In genomic region chr10:97497572-97498075, GRCh38 we compare ENCODE assay signal across 8 cellular contexts. TPM values are rescaled to one million over a fixed set of nuclear protein-coding genes. Genes with fewer than 3 reads are reported as not detected.
DNase-seq lines count a peak whose midpoint lies in the region; ATAC-seq, FAIRE-seq and TF ChIP-seq lines count a peak whose summit lies in the region.

No MANE protein-coding gene starts in this region.

- H3K36me3 ChIP-seq in mammary epithelial cell (ENCODE audit: insufficient read depth, low read length) (no peaks in the 10 kb centered on the region), small intestine (ENCODE audit: control insufficient read depth in 2 of 2, insufficient read depth in 2 of 2, low read length in 2 of 2) (peaks cover 0 to 1% of the 10 kb centered on the region in 2 donors)

- H3K27ac ChIP-seq in mammary epithelial cell (ENCODE audit: insufficient read depth, low read depth, low read length): peak overlapping the region; percentile 94
- peak overlapping the region; percentile 71 to 95 for H3K27ac ChIP-seq in small intestine (ENCODE audit: low read depth in 1 of 2, low read length in 1 of 2)

- TF ChIP-seq CTCF in WI38 (IDR thresholded peaks at IDR 0.05; ENCODE audit: low read depth, low read length) (no peak), mammary epithelial cell (conservative IDR thresholded peaks at IDR 0.05 in 1 of 2, IDR thresholded peaks at IDR 0.05 in 1 of 2; ENCODE audit: extremely low read depth in 1 of 2, insufficient read depth in 1 of 2, low read depth in 1 of 2, low read length in 2 of 2) (no peak)

- H3K9me3 ChIP-seq in mammary epithelial cell (replicated peaks; ENCODE audit: insufficient read depth, low read length) (no peaks in the 10 kb centered on the region), small intestine (ENCODE audit: control insufficient read depth, low read depth) (no peaks in the 10 kb centered on the region)

- H3K27me3 ChIP-seq in mammary epithelial cell (ENCODE audit: insufficient read depth, low read length): no peaks in the 10 kb centered on the region
- H3K27me3 ChIP-seq in small intestine (ENCODE audit: control insufficient read depth in 2 of 2, insufficient read depth in 2 of 2, low read length in 2 of 2): no peaks in the 10 kb centered on the region

- BruUV-seq in mammary epithelial cell (replicated peaks; lab: Mats Ljungman, UMichigan): TSS peak; percentile 25

- H3K79me2 ChIP-seq in mammary epithelial cell (ENCODE audit: insufficient read depth, low read length): peaks cover 95% of the 10 kb centered on the region

- intact Hi-C loops in mammary epithelial cell (cut with micrococcal nuclease): loop anchor here (1.0 to 5.0 kb wide), 5 partner anchors 34 to 77 kb away; partner anchors contain the start of genes EXOSC1 and ZDHHC16

- CTCF ChIA-PET in mammary epithelial cell (lab: Charles Lee; ENCODE audit: low non-redundant PET): interaction anchor here (0.6 kb wide), 1 partner anchor 56 kb away, joined by 6 read pairs; no protein-coding TSS in a partner anchor

- WGBS in mammary epithelial cell (ENCODE audit: low coverage, missing lambda C conversion rate): 3% methylated on average over 18 of the region's 22 CpGs
- WGBS in small intestine, 3 donors: 1% methylated on average over 22 of the region's 22 CpGs

- H3K4me2 ChIP-seq in mammary epithelial cell (ENCODE audit: insufficient read depth, low read depth, low read length): peak overlapping the region; percentile 92

- DNase-seq in G401 (ENCODE audit: low spot score) (peak; percentile 89), NCI-H2196 treated with DMSO at 0.1 percent for 48 hours (lab: John Stamatoyannopoulos, UW; ENCODE audit: unreplicated experiment) (peak; percentile 10), mammary epithelial cell (peak; percentile 78), iPS-NIHi7 (ENCODE audit: extremely low spot score) (peak; percentile 73), small intestine (peak; percentile 76)

- H3K4me1 ChIP-seq in mammary epithelial cell (ENCODE audit: insufficient read depth, low read length): peaks cover 33% of the 10 kb centered on the region
- H3K4me1 ChIP-seq in small intestine (ENCODE audit: control insufficient read depth in 2 of 2, insufficient read depth in 1 of 2, low read depth in 1 of 2, low read length in 1 of 2): peaks cover 0 to 8% of the 10 kb centered on the region in 2 donors

- ATAC-seq in HG02759 (IDR thresholded peaks at IDR 0.05; ENCODE audit: unreplicated experiment): peak; percentile 34
- no peak for ATAC-seq in HG02884 (IDR thresholded peaks at IDR 0.05; ENCODE audit: unreplicated experiment)

- dilution Hi-C loops in mammary epithelial cell (cut with HindIII; ENCODE audit: low sequenced_read_pairs): loop anchor here (5.0 kb wide), 1 partner anchor 60 kb away; no protein-coding TSS in a partner anchor

- H3K9ac ChIP-seq in mammary epithelial cell (ENCODE audit: insufficient read depth, low read length): peak overlapping the region; percentile 97

- H2AFZ ChIP-seq in mammary epithelial cell (ENCODE audit: low read depth, low read length): peak overlapping the region; percentile 85

- no peaks in the 10 kb centered on the region for H4K20me1 ChIP-seq in mammary epithelial cell (ENCODE audit: insufficient read depth, low read length)

- in situ Hi-C loops in G401 (cut with HindIII; ENCODE audit: low sequenced_read_pairs): no loop called here
- in situ Hi-C loops in mammary epithelial cell (cut with MboI; ENCODE audit: low sequenced_read_pairs in 2 of 2): no loop called here

- FAIRE-seq in small intestine (lab: Jason Lieb, UNC): no peak

- H3K4me3 ChIP-seq in WI38 (ENCODE audit: low read depth, low read length) (peak overlapping the region; percentile 99), mammary epithelial cell (replicated peaks in 1 of 3; ENCODE audit: insufficient read depth in 1 of 3, low read depth in 2 of 3, low read length in 3 of 3) (peak overlapping the region; percentile 82 to 97 (median 91)), small intestine (ENCODE audit: low read depth in 1 of 2, low read length in 2 of 2) (peak overlapping the region; percentile 62 to 96)

RNA-seq across cellular contexts. Expression of gene MMS19, which starts 0.6 kb away (rescaled TPM):
- 67.8 and 89.3 TPM in 2 replicates for total RNA-seq in G401 (2014; rRNA removed; shearing (Covaris generic))
- 10 to 100 TPM; 69.7 to 74.2 TPM for total RNA-seq in mammary epithelial cell
- polyA plus RNA-seq in mammary epithelial cell (86.2 TPM), small intestine (10 to 100 TPM; 44.7 to 51.9 (median 49.2) TPM)
- 104 TPM for polyA minus RNA-seq in mammary epithelial cell

RNA-seq across cellular contexts. Expression of gene UBTD1, which starts 1.1 kb away (rescaled TPM):
- 32.5 and 39.5 TPM in 2 replicates for total RNA-seq in G401 (2014; rRNA removed; shearing (Covaris generic))
- total RNA-seq in mammary epithelial cell: 10 to 100 TPM; 21.4 to 30.0 TPM
- polyA plus RNA-seq in mammary epithelial cell (27.4 TPM), small intestine (1 to 10 TPM; 1.1 to 7.6 (median 7.0) TPM)
- 12.2 TPM for polyA minus RNA-seq in mammary epithelial cell

RNA-seq across cellular contexts. Expression of gene ZDHHC16, which starts 51.6 kb away (rescaled TPM):
- total RNA-seq in G401 (2014; rRNA removed; shearing (Covaris generic)): 70.4 and 82.5 TPM in 2 replicates
- total RNA-seq in mammary epithelial cell: 10 to 100 TPM; 46.3 to 61.3 TPM
- 85.7 TPM for polyA plus RNA-seq in mammary epithelial cell
- polyA minus RNA-seq in mammary epithelial cell: 161 TPM
- 10 to 100 TPM; 17.0 to 36.0 (median 25.9) TPM for polyA plus RNA-seq in small intestine

RNA-seq across cellular contexts. Expression of gene EXOSC1, which starts 51.8 kb away (rescaled TPM):
- 56.7 and 61.7 TPM in 2 replicates for total RNA-seq in G401 (2014; rRNA removed; shearing (Covaris generic))
- 10 to 100 TPM; 35.8 to 37.0 TPM for total RNA-seq in mammary epithelial cell
- polyA plus RNA-seq in mammary epithelial cell (43.2 TPM), small intestine (10 to 100 TPM; 33.8 to 47.1 (median 35.4) TPM)
- 28.6 TPM for polyA minus RNA-seq in mammary epithelial cell

Comparison
In these comparisons a context has a peak if more than half of its experiments do, and no peak if none do; other contexts are left out.
1. DNase-seq: peak in every context shown above with its lines; median percentile 89 in G401; 78 in mammary epithelial cell; 76 in small intestine; 73 in iPS-NIHi7; 10 in NCI-H2196 treated with DMSO at 0.1 percent for 48 hours.